3 cellular contexts compared by ENCODE assay signal in genomic region chrX:2479420-2479780, GRCh38.
TF ChIP-seq lines count a peak whose summit lies in the region.

No MANE protein-coding gene starts in this region.

TF ChIP-seq in HCT116, 20 proteins besides CTCF, POLR2A, EP300 and RAD21:
- TF ChIP-seq, protein P1, sequence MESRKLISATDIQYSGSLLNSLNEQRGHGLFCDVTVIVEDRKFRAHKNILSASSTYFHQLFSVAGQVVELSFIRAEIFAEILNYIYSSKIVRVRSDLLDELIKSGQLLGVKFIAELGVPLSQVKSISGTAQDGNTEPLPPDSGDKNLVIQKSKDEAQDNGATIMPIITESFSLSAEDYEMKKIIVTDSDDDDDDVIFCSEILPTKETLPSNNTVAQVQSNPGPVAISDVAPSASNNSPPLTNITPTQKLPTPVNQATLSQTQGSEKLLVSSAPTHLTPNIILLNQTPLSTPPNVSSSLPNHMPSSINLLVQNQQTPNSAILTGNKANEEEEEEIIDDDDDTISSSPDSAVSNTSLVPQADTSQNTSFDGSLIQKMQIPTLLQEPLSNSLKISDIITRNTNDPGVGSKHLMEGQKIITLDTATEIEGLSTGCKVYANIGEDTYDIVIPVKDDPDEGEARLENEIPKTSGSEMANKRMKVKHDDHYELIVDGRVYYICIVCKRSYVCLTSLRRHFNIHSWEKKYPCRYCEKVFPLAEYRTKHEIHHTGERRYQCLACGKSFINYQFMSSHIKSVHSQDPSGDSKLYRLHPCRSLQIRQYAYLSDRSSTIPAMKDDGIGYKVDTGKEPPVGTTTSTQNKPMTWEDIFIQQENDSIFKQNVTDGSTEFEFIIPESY (IDR thresholded peaks at IDR 0.05; ENCODE audit: extremely low read depth, insufficient replicate concordance, low read length), result no peak
- TF ChIP-seq CEBPB (IDR thresholded peaks at IDR 0.05; ENCODE audit: low read depth), result no peak
- no peak for TF ChIP-seq TCF7L2 (IDR thresholded peaks at IDR 0.05; ENCODE audit: borderline replicate concordance, extremely low read depth, insufficient read depth, insufficient read length)
- no peak for TF ChIP-seq YY1 (IDR thresholded peaks at IDR 0.05; ENCODE audit: extremely low read depth, insufficient replicate concordance, low read depth, low read length)
- TF ChIP-seq, protein P2, sequence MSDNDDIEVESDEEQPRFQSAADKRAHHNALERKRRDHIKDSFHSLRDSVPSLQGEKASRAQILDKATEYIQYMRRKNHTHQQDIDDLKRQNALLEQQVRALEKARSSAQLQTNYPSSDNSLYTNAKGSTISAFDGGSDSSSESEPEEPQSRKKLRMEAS (IDR thresholded peaks at IDR 0.05), result no peak
- no peak for TF ChIP-seq ELF1 (IDR thresholded peaks at IDR 0.05; ENCODE audit: borderline replicate concordance, low read depth)
- no peak for TF ChIP-seq ZFX (IDR thresholded peaks at IDR 0.05)
- TF ChIP-seq JUND (IDR thresholded peaks at IDR 0.05), result no peak
- no peak for TF ChIP-seq SP1 (IDR thresholded peaks at IDR 0.05; ENCODE audit: low read depth)
- no peak for TF ChIP-seq EZH2 (IDR thresholded peaks at IDR 0.05)
- TF ChIP-seq EZH2phosphoT487 (IDR thresholded peaks at IDR 0.05; ENCODE audit: borderline replicate concordance), result no peak
- no peak for TF ChIP-seq REST (IDR thresholded peaks at IDR 0.05; ENCODE audit: low read depth)
- TF ChIP-seq SIN3A (IDR thresholded peaks at IDR 0.05; ENCODE audit: low read depth), result no peak
- no peak for TF ChIP-seq ZNF274 (IDR thresholded peaks at IDR 0.05; ENCODE audit: low read depth, low read length)

TF ChIP-seq in K562, 482 proteins besides CTCF, POLR2A, EP300 and RAD21 (continued from another document):
- TF ChIP-seq ZNF347 (CRISPR knock-in tag; IDR thresholded peaks at IDR 0.05; ENCODE audit: low read depth) (no peak), ZBTB9 (CRISPR knock-in tag; IDR thresholded peaks at IDR 0.05) (no peak)
- TF ChIP-seq, protein P1 (CRISPR knock-in tag; IDR thresholded peaks at IDR 0.05), result peak; percentile 84; the same call in 1 of the 2 replicates

TF ChIP-seq in SK-N-SH treated with all-trans-retinoic acid at 6 μM for 48 hours, 23 proteins besides CTCF, POLR2A, EP300 and RAD21:
- TF ChIP-seq, protein P3, sequence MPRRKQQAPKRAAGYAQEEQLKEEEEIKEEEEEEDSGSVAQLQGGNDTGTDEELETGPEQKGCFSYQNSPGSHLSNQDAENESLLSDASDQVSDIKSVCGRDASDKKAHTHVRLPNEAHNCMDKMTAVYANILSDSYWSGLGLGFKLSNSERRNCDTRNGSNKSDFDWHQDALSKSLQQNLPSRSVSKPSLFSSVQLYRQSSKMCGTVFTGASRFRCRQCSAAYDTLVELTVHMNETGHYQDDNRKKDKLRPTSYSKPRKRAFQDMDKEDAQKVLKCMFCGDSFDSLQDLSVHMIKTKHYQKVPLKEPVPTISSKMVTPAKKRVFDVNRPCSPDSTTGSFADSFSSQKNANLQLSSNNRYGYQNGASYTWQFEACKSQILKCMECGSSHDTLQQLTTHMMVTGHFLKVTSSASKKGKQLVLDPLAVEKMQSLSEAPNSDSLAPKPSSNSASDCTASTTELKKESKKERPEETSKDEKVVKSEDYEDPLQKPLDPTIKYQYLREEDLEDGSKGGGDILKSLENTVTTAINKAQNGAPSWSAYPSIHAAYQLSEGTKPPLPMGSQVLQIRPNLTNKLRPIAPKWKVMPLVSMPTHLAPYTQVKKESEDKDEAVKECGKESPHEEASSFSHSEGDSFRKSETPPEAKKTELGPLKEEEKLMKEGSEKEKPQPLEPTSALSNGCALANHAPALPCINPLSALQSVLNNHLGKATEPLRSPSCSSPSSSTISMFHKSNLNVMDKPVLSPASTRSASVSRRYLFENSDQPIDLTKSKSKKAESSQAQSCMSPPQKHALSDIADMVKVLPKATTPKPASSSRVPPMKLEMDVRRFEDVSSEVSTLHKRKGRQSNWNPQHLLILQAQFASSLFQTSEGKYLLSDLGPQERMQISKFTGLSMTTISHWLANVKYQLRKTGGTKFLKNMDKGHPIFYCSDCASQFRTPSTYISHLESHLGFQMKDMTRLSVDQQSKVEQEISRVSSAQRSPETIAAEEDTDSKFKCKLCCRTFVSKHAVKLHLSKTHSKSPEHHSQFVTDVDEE (CRISPR knock-in tag; IDR thresholded peaks at IDR 0.05), result no peak
- TF ChIP-seq ZNF8 (CRISPR knock-in tag; IDR thresholded peaks at IDR 0.05), result no peak
- TF ChIP-seq SNAI2 (CRISPR knock-in tag; IDR thresholded peaks at IDR 0.05), result no peak
- TF ChIP-seq PPARA (CRISPR knock-in tag; IDR thresholded peaks at IDR 0.05; ENCODE audit: borderline replicate concordance), result no peak
- no peak for TF ChIP-seq ZNF70 (CRISPR knock-in tag; IDR thresholded peaks at IDR 0.05)
- no peak for TF ChIP-seq TOX (CRISPR knock-in tag; IDR thresholded peaks at IDR 0.05; ENCODE audit: borderline replicate concordance)
- no peak for TF ChIP-seq GLIS3 (CRISPR knock-in tag; IDR thresholded peaks at IDR 0.05)
- TF ChIP-seq ZFP3 (CRISPR knock-in tag; IDR thresholded peaks at IDR 0.05), result no peak
- no peak for TF ChIP-seq OSR1 (CRISPR knock-in tag; IDR thresholded peaks at IDR 0.05)
TF ChIP-seq in SK-N-SH treated with all-trans-retinoic acid at 6 μM for 48 hours: peak in this region for 0.
